Comparison of ENCODE assay signal across 8 cellular contexts in genomic region chr2:201118121-201118956, GRCh38. TPM values are rescaled to one million over a fixed set of nuclear protein-coding genes. Genes with fewer than 3 reads are reported as not detected.
A peak's percentile ranks its signal among the peaks of the same experiment; 100 is the strongest.
DNase-seq lines count a peak whose midpoint lies in the region; ATAC-seq and TF ChIP-seq lines count a peak whose summit lies in the region.

No MANE protein-coding gene starts in this region.

- peak; percentile 36 for ATAC-seq in GM19043 (IDR thresholded peaks at IDR 0.05; ENCODE audit: low read depth, unreplicated experiment)
- ATAC-seq in HG03354 (IDR thresholded peaks at IDR 0.05; ENCODE audit: poor library complexity, severe bottlenecking, unreplicated experiment) = peak; percentile 51

- peak overlapping the region; percentile 97 to 99 for H3K4me3 Mint-ChIP-seq in CD14-positive monocyte

- peak overlapping the region; percentile 93 to 99 (median 99) for H3K27ac Mint-ChIP-seq in CD14-positive monocyte

- peaks cover 0 to 2% (median 0%) of the 10 kb centered on the region in 7 donors for H3K9me3 Mint-ChIP-seq in CD14-positive monocyte

- TF ChIP-seq CTCF in CD14-positive monocyte (IDR thresholded peaks at IDR 0.05) = peak; percentile 35

- peaks cover 22 to 30% of the 10 kb centered on the region in 2 donors for H3K36me3 Mint-ChIP-seq in CD14-positive monocyte

- peak; percentile 80 for DNase-seq in CD14-positive monocyte (ENCODE audit: low spot score)
- DNase-seq in NOMO-1 treated with DMSO at 0.1 percent for 48 hours (lab: John Stamatoyannopoulos, UW; ENCODE audit: unreplicated experiment) = peak; percentile 85
- peak; percentile 91 for DNase-seq in activated CD8-positive, alpha-beta memory T cell treated with anti-CD3 and anti-CD28 coated beads, Interleukin-2, amount 50 U/mL, for 48 hours
- peak; percentile 67 for DNase-seq in epithelial cell of prostate (ENCODE audit: low read depth, low spot score)
- DNase-seq in mucosa of gallbladder (ENCODE audit: low spot score) = peak; percentile 91
- peak; percentile 72 to 89 for DNase-seq in stimulated activated CD8-positive, alpha-beta memory T cell treated with anti-CD3 and anti-CD28 coated beads, Interleukin-7, amount 100 ng/mL, for 48 hours (ENCODE audit: extremely low read depth in 1 of 2, low read depth in 1 of 2)

- peaks cover 0 to 4% (median 1%) of the 10 kb centered on the region in 3 donors for H3K27me3 Mint-ChIP-seq in CD14-positive monocyte (ENCODE audit: low read depth in 3 of 3)

- peaks cover 43% of the 10 kb centered on the region for H3K4me1 Mint-ChIP-seq in CD14-positive monocyte

- intact Hi-C loops in CD14-positive monocyte (cut with micrococcal nuclease) = loop anchor here (2.0 to 5.0 kb wide), 3 partner anchors 39 to 156 kb away; partner anchors contain the start of gene ORC2 (in 1 of the 2)

- H3K27ac ChIP-seq in epithelial cell of prostate = peak overlapping the region; percentile 99

RNA-seq across cellular contexts. Expression of gene CFLAR, which starts 2.4 kb away (rescaled TPM):
- polyA plus RNA-seq in CD14-positive monocyte = 10 to 100 TPM; 79.4 to 79.5 TPM
- total RNA-seq in mucosa of gallbladder = 152 TPM

RNA-seq across cellular contexts. Expression of gene NDUFB3, which starts 46.5 kb away (rescaled TPM):
- 100 to 1,000 TPM; 313 to 340 TPM for polyA plus RNA-seq in CD14-positive monocyte
- 96.4 TPM for total RNA-seq in mucosa of gallbladder

RNA-seq across cellular contexts. Expression of gene HYCC2, which starts 46.9 kb away (rescaled TPM):
- 10 to 100 TPM in 1 of 2 donors, 1 to 10 TPM in 1; 7.7 to 10.2 TPM for polyA plus RNA-seq in CD14-positive monocyte
- 18.8 TPM for total RNA-seq in mucosa of gallbladder

Comparison
In these comparisons a context has a peak if more than half of its experiments do, and no peak if none do; other contexts are left out.
1. Peak in every context shown above with its lines: DNase-seq, ATAC-seq and H3K27ac ChIP-seq.